Comparison of ENCODE assay signal across 14 cellular contexts in the genomic region with DNA sequence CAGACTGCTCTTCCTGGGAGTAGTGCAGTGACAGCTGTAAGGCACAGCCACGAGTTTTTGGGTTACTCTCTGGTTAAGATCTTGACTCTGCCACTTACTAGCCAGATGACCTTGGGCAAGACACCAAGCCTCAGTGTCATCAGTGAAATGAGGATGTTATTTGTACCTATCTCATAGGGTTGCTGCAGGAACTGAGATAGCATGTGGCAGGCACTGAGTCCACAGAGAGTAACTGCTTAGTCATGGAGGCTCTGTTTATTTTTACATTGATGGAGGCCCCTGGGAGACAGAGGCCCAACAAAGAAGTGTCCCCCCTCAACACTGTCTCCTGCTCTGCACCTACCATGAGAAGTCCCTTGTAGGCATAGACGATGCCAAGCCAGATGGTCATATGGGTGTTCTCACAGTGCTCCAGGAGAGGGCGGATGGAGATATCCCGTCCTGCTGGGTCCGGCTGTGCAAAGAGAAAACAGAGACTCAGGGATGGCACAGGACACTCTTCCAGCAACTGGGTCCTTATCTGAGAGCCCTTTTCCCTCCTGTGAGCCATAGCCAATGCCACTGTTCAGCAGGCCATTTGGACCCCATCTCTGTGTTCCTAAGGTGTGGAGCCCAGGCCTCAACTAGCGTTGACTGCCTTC.
"Had no signal": no experiment of that assay in that cellular context is flagged by ENCODE, and none has a peak within 500 bp of the region (broad histone marks: within the 10 kb centered on the region; RNA-seq: fewer than 3 reads in every experiment).

No MANE protein-coding gene starts in this region.

- H3K4me3 Mint-ChIP-seq: activated CD8-positive, alpha-beta memory T cell treated with anti-CD3 and anti-CD28 coated beads, Interleukin-2, amount 10 ng/mL, durations not matched to agents 7 days and 5 days; mesothelial cell of epicardium; neural crest cell had no signal

- H3K4me3 ChIP-seq: coronary artery, esophagus muscularis mucosa, lower lobe of right lung, ovary, right lobe of liver had no signal

- H3K27ac Mint-ChIP-seq: activated CD8-positive, alpha-beta memory T cell treated with anti-CD3 and anti-CD28 coated beads, Interleukin-2, amount 10 ng/mL, durations not matched to agents 7 days and 5 days; activated naive CD4-positive, alpha-beta T cell treated with anti-CD3 and anti-CD28 coated beads, Interleukin-2, amount 50 U/mL, for 72 hours; mesothelial cell of epicardium had no signal

- ATAC-seq: activated CD8-positive, alpha-beta memory T cell treated with anti-CD3 and anti-CD28 coated beads, Interleukin-2, amount 10 ng/mL, durations not matched to agents 7 days and 5 days; activated naive CD4-positive, alpha-beta T cell treated with anti-CD3 and anti-CD28 coated beads, Interleukin-2, amount 50 U/mL, for 72 hours; left colon; lower lobe of right lung; right lobe of liver had no signal

- DNase-seq: activated CD4-positive, alpha-beta T cell treated with anti-CD3 and anti-CD28 coated beads, Interleukin-2, amount 50 U/mL, for 48 hours; activated CD4-positive, CD25-positive, alpha-beta regulatory T cell treated with anti-CD3 and anti-CD28 coated beads, Interleukin-2, amount 50 U/mL, for 72 hours; activated CD8-positive, alpha-beta memory T cell treated with anti-CD3 and anti-CD28 coated beads, Interleukin-2, amount 10 ng/mL, durations not matched to agents 7 days and 5 days; activated effector memory CD4-positive, alpha-beta T cell treated with Interleukin-2 at 50 U/mL for 16 hours; activated T-cell treated with anti-CD3 and anti-CD28 coated beads, Interleukin-2, amount 50 U/mL, for 1 hour; left colon; lower lobe of right lung; ovary; right lobe of liver had no signal

- H3K9me3 Mint-ChIP-seq: activated naive CD4-positive, alpha-beta T cell treated with anti-CD3 and anti-CD28 coated beads, Interleukin-2, amount 50 U/mL, for 72 hours; mesothelial cell of epicardium; neural crest cell had no signal

- H3K36me3 ChIP-seq: esophagus muscularis mucosa, lower lobe of right lung, ovary, right lobe of liver had no signal

- H3K27me3 ChIP-seq: esophagus muscularis mucosa, ovary, right lobe of liver had no signal

- H3K27ac ChIP-seq: coronary artery, esophagus muscularis mucosa, lower lobe of right lung, ovary, right lobe of liver had no signal

- H3K4me1 Mint-ChIP-seq: activated CD8-positive, alpha-beta memory T cell treated with anti-CD3 and anti-CD28 coated beads, Interleukin-2, amount 10 ng/mL, durations not matched to agents 7 days and 5 days; mesothelial cell of epicardium; neural crest cell had no signal

- H3K36me3 Mint-ChIP-seq: activated CD8-positive, alpha-beta memory T cell treated with anti-CD3 and anti-CD28 coated beads, Interleukin-2, amount 10 ng/mL, durations not matched to agents 7 days and 5 days; activated naive CD4-positive, alpha-beta T cell treated with anti-CD3 and anti-CD28 coated beads, Interleukin-2, amount 50 U/mL, for 72 hours; mesothelial cell of epicardium had no signal

- H3K9me3 ChIP-seq: esophagus muscularis mucosa, lower lobe of right lung, ovary, right lobe of liver had no signal
